In genomic region chr2:148342091-148342490, GRCh38 we compare ENCODE assay signal across 20 cellular contexts.
DNase-seq lines count a peak whose midpoint lies in the region; ATAC-seq and TF ChIP-seq lines count a peak whose summit lies in the region.
"Had no signal": no experiment of that assay in that cellular context is flagged by ENCODE, and none has a peak within 500 bp of the region (broad histone marks: within the 10 kb centered on the region; RNA-seq: fewer than 3 reads in every experiment).

No MANE protein-coding gene starts in this region.

- in situ Hi-C loops in GM23248 (cut with MboI) = no loop called here

- 42 to 59% methylated on average over 4 of the region's 4 CpGs for WGBS in GM23248 (ENCODE audit: low coverage in 1 of 2, low lambda C conversion rate in 2 of 2, missing lambda C conversion rate in 2 of 2), 2 experiments

- peaks cover 4% of the 10 kb centered on the region; the same call in 1 of the 2 replicates for H3F3A ChIP-seq in GM23248 (ENCODE audit: insufficient read depth)

- no peak overlapping the region for H3K4me3 ChIP-seq in GM23248
- H3K4me3 ChIP-seq in fibroblast of pulmonary artery (replicated peaks; ENCODE audit: low read depth, low read length) = no peak overlapping the region
- H3K4me3 ChIP-seq: GM23338 had no signal

- no peak overlapping the region for H3K4me2 ChIP-seq in GM23248 (ENCODE audit: unreplicated experiment)
- H3K4me2 ChIP-seq: GM23338 had no signal

- no peaks in the 10 kb centered on the region for H4K20me1 ChIP-seq in GM23248 (ENCODE audit: insufficient read depth)

- no peaks in the 10 kb centered on the region for H3K9me3 ChIP-seq in GM23248 (ENCODE audit: low read depth)
- H3K9me3 ChIP-seq: BE2C, Caco-2 had no signal

- no peak overlapping the region for H3K27ac ChIP-seq in GM23248

- H3K9ac ChIP-seq in GM23248 = no peak overlapping the region

- DNase-seq in EH (ENCODE audit: low read depth) = peak; percentile 20
- peak; percentile 15 for DNase-seq in GM23248
- peak; percentile 24 for DNase-seq in fibroblast of pulmonary artery (ENCODE audit: low read depth)
- no peak for DNase-seq in SHP77 treated with DMSO at 0.1 percent for 48 hours (lab: John Stamatoyannopoulos, UW)
- DNase-seq: 8988T; BE2C; C1 segment of cervical spinal cord; Caco-2; CD4-positive, CD25-positive, alpha-beta regulatory T cell; CD8-positive, alpha-beta memory T cell; DMS153; DMS79; GF-D8; HCEC 1CT; HFFc6; KG1 had no signal

- 0 out of 2 replicates have a peak, but pooled peaks cover 8% of the 10 kb centered on the region for H3K36me3 ChIP-seq in GM23248 (ENCODE audit: low read depth)
- H3K36me3 ChIP-seq: BE2C had no signal

- peaks cover 10% of the 10 kb centered on the region for H3K4me1 ChIP-seq in GM23248 (ENCODE audit: insufficient read depth)
- H3K4me1 ChIP-seq: BE2C, Caco-2 had no signal

- no peak overlapping the region for H2AFZ ChIP-seq in GM23248
- H2AFZ ChIP-seq: GM23338 had no signal

- TF ChIP-seq CTCF in fibroblast of pulmonary artery (IDR thresholded peaks at IDR 0.05; ENCODE audit: low read length, missing control alignments) = no peak

- no peak for ATAC-seq in HG02642 (IDR thresholded peaks at IDR 0.05; ENCODE audit: poor library complexity, unreplicated experiment)
- no peak for ATAC-seq in HG03139 (IDR thresholded peaks at IDR 0.05; ENCODE audit: unreplicated experiment)
- ATAC-seq in HG02870 (IDR thresholded peaks at IDR 0.05; ENCODE audit: unreplicated experiment) = no peak
- ATAC-seq: GM23338 had no signal

- no peaks in the 10 kb centered on the region for H3K9me2 ChIP-seq in GM23248 (ENCODE audit: insufficient read depth)

- H3K27me3 ChIP-seq in GM23248 (replicated peaks; ENCODE audit: insufficient read depth) = no peaks in the 10 kb centered on the region
- H3K27me3 ChIP-seq: BE2C had no signal

- no peaks in the 10 kb centered on the region for H3K79me2 ChIP-seq in GM23248 (ENCODE audit: insufficient read depth)
